In the genomic region with DNA sequence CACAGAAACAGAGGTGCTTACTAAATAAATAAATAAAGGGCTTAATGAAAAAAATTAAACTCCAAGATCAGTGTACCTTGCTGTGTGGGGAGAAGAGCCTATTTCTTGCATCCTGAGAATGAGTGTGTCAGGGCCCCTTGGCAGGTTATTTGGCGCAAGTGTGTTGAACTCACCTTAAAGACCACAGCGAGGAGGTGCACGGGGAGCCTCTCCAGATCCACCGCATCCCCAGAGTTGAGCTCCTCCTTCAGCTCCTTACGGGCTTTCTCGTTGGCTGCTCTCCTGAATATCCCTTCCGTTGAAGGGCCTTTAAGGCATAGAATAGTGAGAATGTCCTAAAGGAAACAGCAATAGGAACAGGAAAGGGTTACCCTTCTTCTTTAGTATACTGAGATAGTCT, we compare ENCODE assay signal across 14 cellular contexts. TPM values are rescaled to one million over a fixed set of nuclear protein-coding genes. Genes with fewer than 3 reads are reported as not detected.
DNase-seq lines count a peak whose midpoint lies in the region; ATAC-seq, FAIRE-seq and TF ChIP-seq lines count a peak whose summit lies in the region.
"Had no signal": no experiment of that assay in that cellular context is flagged by ENCODE, and none has a peak within 500 bp of the region (broad histone marks: within the 10 kb centered on the region; RNA-seq: fewer than 3 reads in every experiment).

No MANE protein-coding gene starts in this region.

- peaks cover 4% of the 10 kb centered on the region for H3K9me3 ChIP-seq in T-helper 17 cell (ENCODE audit: control insufficient read depth, low read length, poor library complexity, severe bottlenecking)
- no peaks in the 10 kb centered on the region for H3K9me3 ChIP-seq in H1 (ENCODE audit: insufficient read depth in 2 of 2, low read depth in 1 of 2, low read length in 1 of 2)
- no peaks in the 10 kb centered on the region for H3K9me3 ChIP-seq in transverse colon
- H3K9me3 ChIP-seq in MM.1S (replicated peaks; ENCODE audit: insufficient read depth, low read length), result no peaks in the 10 kb centered on the region

- no peak overlapping the region; the same call in 1 of the 2 replicates for H2BK12ac ChIP-seq in H1 (ENCODE audit: low read depth, low read length)

- no peaks in the 10 kb centered on the region for H3K9me3 Mint-ChIP-seq in activated naive CD4-positive, alpha-beta T cell treated with anti-CD3 and anti-CD28 coated beads, Interleukin-2, amount 10 ng/mL, durations not matched to agents 7 days and 5 days

- H3K4me3 ChIP-seq in H1 (ENCODE audit: extremely low read depth in 1 of 4, insufficient read depth in 2 of 4, low read depth in 3 of 4, low read length in 4 of 4) (no peak overlapping the region), transverse colon (no peak overlapping the region), MM.1S (ENCODE audit: low read length) (no peak overlapping the region)

- H3K18ac ChIP-seq in H1 (ENCODE audit: extremely low read depth, low read length), result no peak overlapping the region

- no peak overlapping the region for H2BK5ac ChIP-seq in H1 (ENCODE audit: low read depth, low read length)

- DNase-seq in activated naive CD4-positive, alpha-beta T cell treated with anti-CD3 and anti-CD28 coated beads, Interleukin-2, amount 10 ng/mL, durations not matched to agents 7 days and 5 days, result no peak
- DNase-seq in activated naive CD4-positive, alpha-beta T cell (lab: John Stamatoyannopoulos, UW), result no peak
- DNase-seq in T-helper 17 cell, result no peak
- no peak for DNase-seq in H1 (ENCODE audit: low read depth in 1 of 2, low spot score in 2 of 2)
- no peak for DNase-seq in transverse colon
- DNase-seq in MM.1S, result no peak
- DNase-seq in NCI-H1048 (lab: John Stamatoyannopoulos, UW), result no peak
- DNase-seq in hepatic stellate cell (ENCODE audit: low spot score), result no peak
- DNase-seq: effector CD4-positive, alpha-beta T cell; hypothalamus; NCI-H1105; NCI-H2171; NCI-H82 had no signal

- H2AFZ ChIP-seq in H1 (ENCODE audit: low read length) (no peak overlapping the region), MM.1S (ENCODE audit: low read length) (no peak overlapping the region)

- no peaks in the 10 kb centered on the region for H3K79me1 ChIP-seq in H1 (ENCODE audit: low read depth, low read length)

- TF ChIP-seq EP300 in H1 (IDR thresholded peaks at IDR 0.05; ENCODE audit: borderline replicate concordance in 1 of 2, low read depth in 2 of 2, low read length in 2 of 2) (no peak), transverse colon (IDR thresholded peaks at IDR 0.05; ENCODE audit: low read depth) (no peak)

- H3K27me3 ChIP-seq in H1 (replicated peaks in 1 of 4; ENCODE audit: control insufficient read depth in 3 of 4, extremely low read depth in 1 of 4, insufficient read depth in 3 of 4, low read length in 3 of 4) (no peaks in the 10 kb centered on the region), transverse colon (no peaks in the 10 kb centered on the region), MM.1S (replicated peaks; ENCODE audit: insufficient read depth, low read length) (no peaks in the 10 kb centered on the region)

- H3K4me1 Mint-ChIP-seq in activated naive CD4-positive, alpha-beta T cell treated with anti-CD3 and anti-CD28 coated beads, Interleukin-2, amount 10 ng/mL, durations not matched to agents 7 days and 5 days, result peaks cover 63% of the 10 kb centered on the region
- peaks cover 58% of the 10 kb centered on the region for H3K4me1 Mint-ChIP-seq in T-helper 17 cell

- H4K91ac ChIP-seq in H1 (replicated peaks; ENCODE audit: insufficient read length, low read length), result no peak overlapping the region

- no peak for TF ChIP-seq RAD21 in H1 (IDR thresholded peaks at IDR 0.05 in 1 of 2, conservative IDR thresholded peaks at IDR 0.05 in 1 of 2; ENCODE audit: low read depth in 2 of 2, low read length in 2 of 2)

- H3F3A ChIP-seq in MM.1S (ENCODE audit: insufficient read depth, low read length), result peaks cover 25% of the 10 kb centered on the region

- TF ChIP-seq POLR2A in H1 (IDR thresholded peaks at IDR 0.05; ENCODE audit: control extremely low read depth in 1 of 2, low read depth in 2 of 2, low read length in 2 of 2), result no peak
- TF ChIP-seq POLR2A in transverse colon (IDR thresholded peaks at IDR 0.05), result no peak

- H3K23me2 ChIP-seq in H1 (ENCODE audit: low read depth, low read length), result no peaks in the 10 kb centered on the region

- H3K9ac ChIP-seq in H1 (replicated peaks in 1 of 4; ENCODE audit: extremely low read depth in 1 of 4, low read depth in 3 of 4, low read length in 3 of 4) (no peak overlapping the region), MM.1S (ENCODE audit: low read length) (no peak overlapping the region)

- intact Hi-C loops in transverse colon (cut with DNase I; ENCODE audit: low total_unique reads), result loop anchor here (10.0 kb wide), 1 partner anchor 94 kb away; no protein-coding TSS in a partner anchor

- no peak overlapping the region for H2BK20ac ChIP-seq in H1 (ENCODE audit: low read length)

- in situ Hi-C loops in transverse colon (cut with MboI; ENCODE audit: low pct_ligation_motif_present in 1 of 4, low pct_unique_long_range_greater_than_20kb in 1 of 4, low sequenced_read_pairs in 3 of 4), result loop anchor here in 1 of 4 donors (10.0 kb wide), 1 partner anchor 64 kb away; no protein-coding TSS in a partner anchor

- no peak for ATAC-seq in T-helper 17 cell

- H3K4ac ChIP-seq in H1 (replicated peaks; ENCODE audit: insufficient read length, low read depth, low read length), result no peak overlapping the region

- no peaks in the 10 kb centered on the region for H3K27me3 Mint-ChIP-seq in activated naive CD4-positive, alpha-beta T cell treated with anti-CD3 and anti-CD28 coated beads, Interleukin-2, amount 10 ng/mL, durations not matched to agents 7 days and 5 days
- H3K27me3 Mint-ChIP-seq in T-helper 17 cell, result no peaks in the 10 kb centered on the region

- peaks cover 77% of the 10 kb centered on the region for H3K36me3 Mint-ChIP-seq in activated naive CD4-positive, alpha-beta T cell treated with anti-CD3 and anti-CD28 coated beads, Interleukin-2, amount 10 ng/mL, durations not matched to agents 7 days and 5 days
- peaks cover 18% of the 10 kb centered on the region for H3K36me3 Mint-ChIP-seq in T-helper 17 cell (ENCODE audit: low read depth)

- H3K56ac ChIP-seq in H1 (replicated peaks; ENCODE audit: insufficient read length, low read depth, low read length), result no peak overlapping the region

- no peaks in the 10 kb centered on the region for H3K9me2 ChIP-seq in MM.1S (replicated peaks; ENCODE audit: insufficient read depth, low read length)

- H3K27ac ChIP-seq in H1 (ENCODE audit: low read depth, low read length), result peak overlapping the region; percentile 69; the same call in 1 of the 2 replicates
- peak overlapping the region in 3 of 4 donors; percentile 6 to 61 (median 59) for H3K27ac ChIP-seq in transverse colon
- H3K27ac ChIP-seq in MM.1S (ENCODE audit: low read length), result no peak overlapping the region

- no peaks in the 10 kb centered on the region for H3K79me2 ChIP-seq in H1 (ENCODE audit: control insufficient read depth in 1 of 2, insufficient read depth in 2 of 2, low read length in 2 of 2)
- no peaks in the 10 kb centered on the region for H3K79me2 ChIP-seq in MM.1S (ENCODE audit: low read length)

- H4K20me1 ChIP-seq in H1 (replicated peaks in 1 of 2; ENCODE audit: control insufficient read depth in 1 of 2, insufficient read depth in 2 of 2, low read length in 2 of 2) (no peaks in the 10 kb centered on the region), MM.1S (ENCODE audit: insufficient read depth, low read length) (no peaks in the 10 kb centered on the region)

- H2AK5ac ChIP-seq in H1 (ENCODE audit: low read depth, low read length), result no peak overlapping the region

- CTCF ChIA-PET in activated naive CD4-positive, alpha-beta T cell treated with anti-CD3 and anti-CD28 coated beads, Interleukin-2, amount 10 ng/mL, durations not matched to agents 7 days and 5 days (lab: Charles Lee), result interaction anchor here (1.8 to 11.4 kb wide), 4 partner anchors 31 to 94 kb away, joined by 4 to 234 read pairs (median 23); no protein-coding TSS in a partner anchor
- CTCF ChIA-PET in H1 (lab: Charles Lee; ENCODE audit: partially characterized antibody), result interaction anchor here (0.6 to 11.7 kb wide), 16 partner anchors 11 to 535 kb away, joined by 3 to 144 read pairs (median 4); a partner anchor contains a TSS

- H3K4me1 ChIP-seq in H1 (replicated peaks in 1 of 4; ENCODE audit: control insufficient read depth in 3 of 4, insufficient read depth in 4 of 4, low read length in 3 of 4) (no peaks in the 10 kb centered on the region; a peak in 1 of 7 replicates), transverse colon (peaks cover 0 to 16% (median 0%) of the 10 kb centered on the region in 4 donors), MM.1S (ENCODE audit: low read length) (peaks cover 31% of the 10 kb centered on the region)

- H3K23ac ChIP-seq in H1 (ENCODE audit: insufficient read length), result no peak overlapping the region

- H4K5ac ChIP-seq in H1 (ENCODE audit: insufficient read length, low read depth, low read length), result no peak overlapping the region

- H3K14ac ChIP-seq in H1 (ENCODE audit: insufficient read length), result no peak overlapping the region

- WGBS in H1 (ENCODE audit: extremely low coverage in 1 of 2, insufficient coverage in 1 of 2, insufficient read length in 1 of 2, insufficient replicate concordance in 2 of 2, low coverage in 1 of 2, low lambda C conversion rate in 2 of 2, missing lambda C conversion rate in 1 of 2), 2 experiments, result 89% methylated on average over 7 of the region's 7 CpGs; no CpG with 5 or more reads in 1 of the 2 experiments
- 89 to 96% methylated on average over 4 to 7 of the region's 7 CpGs for WGBS in transverse colon (ENCODE audit: low coverage in 1 of 2), 2 donors

- H3K36me3 ChIP-seq in H1 (ENCODE audit: control insufficient read depth in 2 of 4, insufficient read depth in 4 of 4, low read length in 3 of 4), result no peaks in the 10 kb centered on the region
- H3K36me3 ChIP-seq in transverse colon, result no peaks in the 10 kb centered on the region
- H3K36me3 ChIP-seq in MM.1S (replicated peaks; ENCODE audit: insufficient read depth, low read length), result no peaks in the 10 kb centered on the region

- no peak overlapping the region for H2BK120ac ChIP-seq in H1 (replicated peaks; ENCODE audit: low read depth, low read length)

- POLR2A ChIA-PET in H1 (lab: Charles Lee; ENCODE audit: partially characterized antibody), result interaction anchor here (1.0 kb wide), 1 partner anchor 66 kb away, joined by 3 read pairs; no protein-coding TSS in a partner anchor

- no peak overlapping the region for H4K8ac ChIP-seq in H1 (ENCODE audit: extremely low read depth, insufficient read depth, low read length)

- H3K4me3 Mint-ChIP-seq in activated naive CD4-positive, alpha-beta T cell treated with anti-CD3 and anti-CD28 coated beads, Interleukin-2, amount 10 ng/mL, durations not matched to agents 7 days and 5 days, result peak overlapping the region; percentile 96
- H3K4me3 Mint-ChIP-seq in T-helper 17 cell, result peak overlapping the region; percentile 96

- H3K4me2 ChIP-seq in H1 (ENCODE audit: insufficient read depth in 1 of 2, low read depth in 2 of 2, low read length in 2 of 2) (no peak overlapping the region), MM.1S (ENCODE audit: low read depth, low read length) (no peak overlapping the region)

- peak overlapping the region; percentile 98 for H3K27ac Mint-ChIP-seq in activated naive CD4-positive, alpha-beta T cell treated with anti-CD3 and anti-CD28 coated beads, Interleukin-2, amount 10 ng/mL, durations not matched to agents 7 days and 5 days
- H3K27ac Mint-ChIP-seq in T-helper 17 cell, result peak overlapping the region; percentile 99
- H3K27ac Mint-ChIP-seq: progenitor cell of endocrine pancreas had no signal

- TF ChIP-seq CTCF in H1 (IDR thresholded peaks at IDR 0.05; ENCODE audit: control extremely low read depth in 1 of 3, insufficient read depth in 1 of 3, low read depth in 1 of 3, low read length in 3 of 3) (no peak), transverse colon (IDR thresholded peaks at IDR 0.05) (no peak), MM.1S (IDR thresholded peaks at IDR 0.05; ENCODE audit: low read length) (no peak)

- no peak for FAIRE-seq in H1 (lab: Jason Lieb, UNC)

- no peak overlapping the region for H2BK15ac ChIP-seq in H1 (ENCODE audit: low read length)

RNA-seq across cellular contexts. Expression of a gene that starts 3.6 kb away (rescaled TPM):
- total RNA-seq in T-helper 17 cell (100 to 1,000 TPM; 269 to 340 TPM), transverse colon (10 to 100 TPM in 2 of 4 donors, 1 to 10 TPM in 2; 5.1 to 10.3 (median 8.9) TPM)
- not detected in 2 replicates for total RNA-seq in H1 (2021; fragmentation: NEBNext Ultra II Directional; extraction: Animal tissue kit (Norgen Biotek cat#: 25700))
- not detected in 2 replicates for polyA plus RNA-seq in H1 (2011; rRNA removed)
- polyA plus RNA-seq in H1 (2011; cell fraction: cytosol; rRNA removed), result not detected
- polyA plus RNA-seq in H1 (2011; cell fraction: nucleus; rRNA removed), result 0.06 TPM
- polyA plus RNA-seq in H1 (2012, experiment 1 of 2), result not detected in 4 replicates
- not detected for polyA plus RNA-seq in H1 (2012, experiment 2 of 2)
- polyA plus RNA-seq in H1 (2013, experiment 1 of 2), result not detected
- 0.02 TPM for polyA plus RNA-seq in H1 (2013, experiment 2 of 2)
- not detected in 2 replicates for polyA minus RNA-seq in H1 (2011; rRNA and poly(A)+ RNA removed)
- polyA minus RNA-seq in H1 (2011; cell fraction: cytosol; rRNA and poly(A)+ RNA removed), result not detected
- polyA minus RNA-seq in H1 (2011; cell fraction: nucleus; rRNA and poly(A)+ RNA removed), result not detected
- total RNA-seq: progenitor cell of endocrine pancreas had no signal

RNA-seq across cellular contexts. Expression of a gene that starts 41.2 kb away (rescaled TPM):
- total RNA-seq in T-helper 17 cell (1 to 10 TPM; 1.6 to 2.7 TPM), transverse colon (10 to 100 TPM; 13.3 to 24.1 (median 23.5) TPM)
- total RNA-seq in H1 (2021; fragmentation: NEBNext Ultra II Directional; extraction: Animal tissue kit (Norgen Biotek cat#: 25700)), result 2.7 and 3.8 TPM in 2 replicates
- 0.58 and 0.60 TPM in 2 replicates for polyA plus RNA-seq in H1 (2011; rRNA removed)
- polyA plus RNA-seq in H1 (2011; cell fraction: cytosol; rRNA removed), result 0.67 TPM
- polyA plus RNA-seq in H1 (2011; cell fraction: nucleus; rRNA removed), result 1.9 TPM
- 1.5 to 2.3 TPM (median 2.1 TPM) in 4 replicates for polyA plus RNA-seq in H1 (2012, experiment 1 of 2)
- polyA plus RNA-seq in H1 (2012, experiment 2 of 2), result 0.33 TPM
- 1.9 TPM for polyA plus RNA-seq in H1 (2013, experiment 1 of 2)
- 1.4 TPM for polyA plus RNA-seq in H1 (2013, experiment 2 of 2)
- polyA minus RNA-seq in H1 (2011; rRNA and poly(A)+ RNA removed), result 0.88 and 1.2 TPM in 2 replicates
- 1.3 TPM for polyA minus RNA-seq in H1 (2011; cell fraction: cytosol; rRNA and poly(A)+ RNA removed)
- 3.0 TPM for polyA minus RNA-seq in H1 (2011; cell fraction: nucleus; rRNA and poly(A)+ RNA removed)

Comparison
In these comparisons a context has a peak if more than half of its experiments do, and no peak if none do; other contexts are left out.
1. RNA of a gene that starts 3.6 kb away (total RNA-seq): 269 to 340 TPM in T-helper 17 cell; 5.1 to 10.3 TPM in transverse colon and not detected in H1; every median in the first group is over 10 times any median in the second.